6 cellular contexts compared by ENCODE assay signal in genomic region chr14:99870617-99871016, GRCh38.
"Had no signal": no experiment of that assay in that cellular context is flagged by ENCODE, and none has a peak within 500 bp of the region (broad histone marks: within the 10 kb centered on the region; RNA-seq: fewer than 3 reads in every experiment).

No MANE protein-coding gene starts in this region.

- DNase-seq: IMR-90, KBM-7, KG1 had no signal

- H3K4me3 ChIP-seq: K562 had no signal

- H3K27ac ChIP-seq: HL-60 had no signal

- ATAC-seq: HepG2, K562 had no signal

- FAIRE-seq: K562 had no signal
